9 cellular contexts compared by ENCODE assay signal in genomic region chr19:2053601-2054389, GRCh38. TPM values are rescaled to one million over a fixed set of nuclear protein-coding genes. Genes with fewer than 3 reads are reported as not detected.
DNase-seq lines count a peak whose midpoint lies in the region; ATAC-seq and TF ChIP-seq lines count a peak whose summit lies in the region.
"Had no signal": no experiment of that assay in that cellular context is flagged by ENCODE, and none has a peak within 500 bp of the region (broad histone marks: within the 10 kb centered on the region; RNA-seq: fewer than 3 reads in every experiment).

No MANE protein-coding gene starts in this region.

- no peak for ATAC-seq in activated CD4-positive, alpha-beta T cell treated with anti-CD3 and anti-CD28 coated beads for 36 hours
- ATAC-seq in left lung (no peak), HG03159 (IDR thresholded peaks at IDR 0.05; ENCODE audit: unreplicated experiment) (no peak)

- CTCF ChIA-PET in activated CD4-positive, alpha-beta T cell treated with anti-CD3 and anti-CD28 coated beads for 36 hours (lab: Charles Lee) = no interaction called here

- H3K4me3 ChIP-seq in left lung (no peak overlapping the region), thyroid gland (replicated peaks in 1 of 3) (no peak overlapping the region)

- H3K9me3 Mint-ChIP-seq in activated CD4-positive, alpha-beta T cell treated with anti-CD3 and anti-CD28 coated beads for 36 hours (ENCODE audit: low read depth) = no peaks in the 10 kb centered on the region
- no peaks in the 10 kb centered on the region for H3K9me3 Mint-ChIP-seq in activated naive CD8-positive, alpha-beta T cell treated with anti-CD3 and anti-CD28 coated beads for 36 hours

- no peaks in the 10 kb centered on the region for H3K27me3 ChIP-seq in left lung
- no peaks in the 10 kb centered on the region for H3K27me3 ChIP-seq in thyroid gland

- POLR2A ChIA-PET in activated CD4-positive, alpha-beta T cell treated with anti-CD3 and anti-CD28 coated beads for 36 hours (lab: Charles Lee) = interaction anchor here (1.4 to 2.7 kb wide), 2 partner anchors 8 to 19 kb away, joined by 4 to 11 read pairs; no protein-coding TSS in a partner anchor

- peaks cover 6% of the 10 kb centered on the region for H3K36me3 Mint-ChIP-seq in activated CD4-positive, alpha-beta T cell treated with anti-CD3 and anti-CD28 coated beads for 36 hours (ENCODE audit: low read depth)
- peaks cover 6% of the 10 kb centered on the region for H3K36me3 Mint-ChIP-seq in activated naive CD8-positive, alpha-beta T cell treated with anti-CD3 and anti-CD28 coated beads for 36 hours

- H3K4me1 ChIP-seq in left lung (peaks cover 32 to 67% of the 10 kb centered on the region in 2 donors), thyroid gland (peaks cover 38 to 73% of the 10 kb centered on the region in 2 donors)

- no peak overlapping the region for H3K4me3 Mint-ChIP-seq in activated CD4-positive, alpha-beta T cell treated with anti-CD3 and anti-CD28 coated beads for 36 hours
- no peak overlapping the region for H3K4me3 Mint-ChIP-seq in activated naive CD8-positive, alpha-beta T cell treated with anti-CD3 and anti-CD28 coated beads for 36 hours

- H3K9me3 ChIP-seq in left lung (no peaks in the 10 kb centered on the region), thyroid gland (no peaks in the 10 kb centered on the region)

- H3K27ac Mint-ChIP-seq in activated CD4-positive, alpha-beta T cell treated with anti-CD3 and anti-CD28 coated beads for 36 hours = peak overlapping the region; percentile 51
- peak overlapping the region; percentile 93 for H3K27ac Mint-ChIP-seq in activated naive CD8-positive, alpha-beta T cell treated with anti-CD3 and anti-CD28 coated beads for 36 hours

- peaks cover 53% of the 10 kb centered on the region for H3K4me1 Mint-ChIP-seq in activated CD4-positive, alpha-beta T cell treated with anti-CD3 and anti-CD28 coated beads for 36 hours
- peaks cover 46% of the 10 kb centered on the region for H3K4me1 Mint-ChIP-seq in activated naive CD8-positive, alpha-beta T cell treated with anti-CD3 and anti-CD28 coated beads for 36 hours

- TF ChIP-seq POLR2A in thyroid gland (IDR thresholded peaks at IDR 0.05) = no peak

- H3K27ac ChIP-seq in left lung (peak overlapping the region; percentile 39 to 89), thyroid gland (peak overlapping the region in 2 of 3 donors; percentile 12 to 96)

- no peaks in the 10 kb centered on the region for H3K27me3 Mint-ChIP-seq in activated CD4-positive, alpha-beta T cell treated with anti-CD3 and anti-CD28 coated beads for 36 hours
- H3K27me3 Mint-ChIP-seq in activated naive CD8-positive, alpha-beta T cell treated with anti-CD3 and anti-CD28 coated beads for 36 hours = no peaks in the 10 kb centered on the region

- TF ChIP-seq CTCF in left lung (IDR thresholded peaks at IDR 0.05) = no peak
- no peak for TF ChIP-seq CTCF in thyroid gland (IDR thresholded peaks at IDR 0.05)

- 87 to 88% methylated on average over 23 to 24 of the region's 24 CpGs for WGBS in thyroid gland, 2 donors

- intact Hi-C loops in activated CD4-positive, alpha-beta T cell treated with anti-CD3 and anti-CD28 coated beads for 36 hours (cut with DNase I, micrococcal nuclease) = loop anchor here in 1 of 2 experiments (2.0 kb wide), 1 partner anchor 31 kb away; no protein-coding TSS in a partner anchor
- intact Hi-C loops in left lung (cut with DNase I) = no loop called here
- intact Hi-C loops in thyroid gland (cut with DNase I) = no loop called here

- no peak for DNase-seq in activated CD4-positive, alpha-beta T cell treated with anti-CD3 and anti-CD28 coated beads for 36 hours
- DNase-seq in activated CD4-positive, alpha-beta T cell treated with anti-CD3 and anti-CD28 coated beads for 4 hours = no peak
- DNase-seq in activated naive CD8-positive, alpha-beta T cell treated with anti-CD3 and anti-CD28 coated beads for 36 hours = no peak
- DNase-seq in left lung (peak; percentile 67 to 81), thyroid gland (peak in 1 of 2 donors; percentile 51), NCI-H774 (lab: John Stamatoyannopoulos, UW) (no peak), DMS79 treated with DMSO at 0.1 percent for 48 hours (lab: John Stamatoyannopoulos, UW) (no peak)
- DNase-seq: activated naive CD4-positive, alpha-beta T cell had no signal

- H3K36me3 ChIP-seq in left lung (peaks cover 0 to 7% of the 10 kb centered on the region in 2 donors), thyroid gland (peaks cover 0 to 3% of the 10 kb centered on the region in 2 donors)

RNA-seq across cellular contexts. Expression of gene MKNK2, which starts 2.8 kb away (rescaled TPM):
- 100 to 1,000 TPM; 139 to 155 TPM for total RNA-seq in activated CD4-positive, alpha-beta T cell treated with anti-CD3 and anti-CD28 coated beads for 36 hours
- 100 to 1,000 TPM; 230 to 232 TPM for total RNA-seq in activated naive CD8-positive, alpha-beta T cell treated with anti-CD3 and anti-CD28 coated beads for 36 hours
- total RNA-seq in left lung (100 to 1,000 TPM; 238 to 291 TPM), thyroid gland (100 to 1,000 TPM; 106 to 161 (median 123) TPM)

RNA-seq across cellular contexts. Expression of gene BTBD2, which starts 38.3 kb away (rescaled TPM):
- 10 to 100 TPM; 46.7 to 61.8 TPM for total RNA-seq in activated CD4-positive, alpha-beta T cell treated with anti-CD3 and anti-CD28 coated beads for 36 hours
- 10 to 100 TPM; 22.1 to 26.2 TPM for total RNA-seq in activated naive CD8-positive, alpha-beta T cell treated with anti-CD3 and anti-CD28 coated beads for 36 hours
- 10 to 100 TPM; 63.1 to 63.6 TPM for total RNA-seq in left lung
- 10 to 100 TPM; 74.8 to 89.9 (median 76.2) TPM for total RNA-seq in thyroid gland

RNA-seq across cellular contexts. Expression of gene MOB3A, which starts 42.3 kb away (rescaled TPM):
- 100 to 1,000 TPM; 148 to 156 TPM for total RNA-seq in activated CD4-positive, alpha-beta T cell treated with anti-CD3 and anti-CD28 coated beads for 36 hours
- total RNA-seq in activated naive CD8-positive, alpha-beta T cell treated with anti-CD3 and anti-CD28 coated beads for 36 hours = 100 to 1,000 TPM; 147 to 153 TPM
- total RNA-seq in left lung (100 to 1,000 TPM in 1 of 2 donors, 10 to 100 TPM in 1; 59.1 to 105 TPM), thyroid gland (10 to 100 TPM; 18.5 to 40.4 (median 26.6) TPM)

RNA-seq across cellular contexts. Expression of gene IZUMO4, which starts 42.9 kb away (rescaled TPM):
- total RNA-seq in activated CD4-positive, alpha-beta T cell treated with anti-CD3 and anti-CD28 coated beads for 36 hours = 10 to 100 TPM; 15.2 to 16.6 TPM
- total RNA-seq in activated naive CD8-positive, alpha-beta T cell treated with anti-CD3 and anti-CD28 coated beads for 36 hours = 10 to 100 TPM; 12.4 to 12.6 TPM
- total RNA-seq in left lung (1 to 10 TPM; 2.6 to 5.2 TPM), thyroid gland (1 to 10 TPM; 1.1 to 4.2 (median 2.9) TPM)

Comparison
In these comparisons a context has a peak if more than half of its experiments do, and no peak if none do; other contexts are left out.
1. DNase-seq: peak in left lung (2 of 2); none in activated CD4-positive, alpha-beta T cell treated with anti-CD3 and anti-CD28 coated beads for 36 hours (single experiment), activated CD4-positive, alpha-beta T cell treated with anti-CD3 and anti-CD28 coated beads for 4 hours (0 of 2), activated naive CD8-positive, alpha-beta T cell treated with anti-CD3 and anti-CD28 coated beads for 36 hours (single experiment), NCI-H774 (single experiment) and DMS79 treated with DMSO at 0.1 percent for 48 hours (single experiment).